Comparison of ENCODE assay signal across 19 cellular contexts in genomic region chr13:105665284-105665683, GRCh38.
DNase-seq lines count a peak whose midpoint lies in the region; ATAC-seq, FAIRE-seq and TF ChIP-seq lines count a peak whose summit lies in the region.
"Had no signal": no experiment of that assay in that cellular context is flagged by ENCODE, and none has a peak within 500 bp of the region (broad histone marks: within the 10 kb centered on the region; RNA-seq: fewer than 3 reads in every experiment).

No MANE protein-coding gene starts in this region.

- H2BK15ac ChIP-seq in H1 (ENCODE audit: low read length), result no peak overlapping the region

- H3K9ac ChIP-seq in H1 (replicated peaks in 1 of 4; ENCODE audit: extremely low read depth in 1 of 4, low read depth in 3 of 4, low read length in 3 of 4) (no peak overlapping the region), trophoblast cell (ENCODE audit: low read length) (no peak overlapping the region)

- H3K36me3 ChIP-seq in H1 (ENCODE audit: control insufficient read depth in 2 of 4, insufficient read depth in 4 of 4, low read length in 3 of 4) (no peaks in the 10 kb centered on the region), trophoblast cell (ENCODE audit: control insufficient read depth in 1 of 2, insufficient read depth in 2 of 2, low read length in 2 of 2) (no peaks in the 10 kb centered on the region)

- H4K8ac ChIP-seq in H1 (ENCODE audit: extremely low read depth, insufficient read depth, low read length) (no peak overlapping the region), trophoblast cell (ENCODE audit: low read depth, low read length) (no peak overlapping the region)

- no peak overlapping the region for H2BK120ac ChIP-seq in H1 (replicated peaks; ENCODE audit: low read depth, low read length)
- no peak overlapping the region for H2BK120ac ChIP-seq in trophoblast cell (ENCODE audit: insufficient read depth, low read length, poor library complexity)

- no peak overlapping the region for H2BK12ac ChIP-seq in H1 (ENCODE audit: low read depth, low read length)
- no peak overlapping the region for H2BK12ac ChIP-seq in trophoblast cell (ENCODE audit: low read length)

- H2BK5ac ChIP-seq in H1 (ENCODE audit: low read depth, low read length) (no peak overlapping the region), trophoblast cell (ENCODE audit: low read depth, low read length, poor library complexity) (no peak overlapping the region)

- H3K56ac ChIP-seq in H1 (replicated peaks; ENCODE audit: insufficient read length, low read depth, low read length), result no peak overlapping the region

- no peaks in the 10 kb centered on the region for H4K20me1 ChIP-seq in H1 (replicated peaks in 1 of 2; ENCODE audit: control insufficient read depth in 1 of 2, insufficient read depth in 2 of 2, low read length in 2 of 2)

- H3K79me2 ChIP-seq in H1 (ENCODE audit: control insufficient read depth in 1 of 2, insufficient read depth in 2 of 2, low read length in 2 of 2) (no peaks in the 10 kb centered on the region), trophoblast cell (ENCODE audit: control insufficient read depth, insufficient read depth, low read length, poor library complexity) (no peaks in the 10 kb centered on the region)

- no peaks in the 10 kb centered on the region for H3K27me3 ChIP-seq in H1 (replicated peaks in 1 of 4; ENCODE audit: control insufficient read depth in 3 of 4, extremely low read depth in 1 of 4, insufficient read depth in 3 of 4, low read length in 3 of 4)
- H3K27me3 ChIP-seq in trophoblast cell (ENCODE audit: insufficient read depth, low read length), result no peaks in the 10 kb centered on the region

- TF ChIP-seq POLR2A in H1 (IDR thresholded peaks at IDR 0.05; ENCODE audit: control extremely low read depth in 1 of 2, low read depth in 2 of 2, low read length in 2 of 2), result no peak

- no peak for ATAC-seq in HG02798 (IDR thresholded peaks at IDR 0.05; ENCODE audit: poor library complexity, unreplicated experiment)
- ATAC-seq in stimulated activated memory B cell treated with anti-CD40 and anti-IgM and Interleukin-4, amounts not matched to agents 10 μg/mL and 1 μg/mL and 100 μg/mL, for 72 hours, result no peak
- ATAC-seq: K562 had no signal

- H3K4me3 Mint-ChIP-seq in stimulated activated memory B cell treated with anti-CD40 and anti-IgM and Interleukin-4, amounts not matched to agents 10 μg/mL and 1 μg/mL and 100 μg/mL, for 72 hours, result no peak overlapping the region
- H3K4me3 Mint-ChIP-seq: B cell; T-helper 1 cell treated with Interleukin-12 subunit alpha and Interleukin-12 subunit beta and Interleukin-4 antibody, amounts not matched to agents 30 μg/mL and 1 μg/mL, for 36 hours had no signal

- no peak overlapping the region for H2BK20ac ChIP-seq in H1 (ENCODE audit: low read length)

- POLR2A ChIA-PET in H1 (lab: Charles Lee; ENCODE audit: partially characterized antibody), result no interaction called here

- H2AFZ ChIP-seq in H1 (ENCODE audit: low read length) (0 out of 2 replicates have a peak overlapping the region, but pooled peaks have one; percentile 70), trophoblast cell (ENCODE audit: insufficient read depth, low read length, poor library complexity) (no peak overlapping the region)

- no peak for FAIRE-seq in H1 (lab: Jason Lieb, UNC)
- FAIRE-seq: GM19239, islet of Langerhans, K562 had no signal

- no peak overlapping the region for H3K18ac ChIP-seq in H1 (ENCODE audit: extremely low read depth, low read length)
- H3K18ac ChIP-seq in trophoblast cell (ENCODE audit: low read length), result no peak overlapping the region

- no peaks in the 10 kb centered on the region for H3K36me3 Mint-ChIP-seq in stimulated activated memory B cell treated with anti-CD40 and anti-IgM and Interleukin-4, amounts not matched to agents 10 μg/mL and 1 μg/mL and 100 μg/mL, for 72 hours

- no peak overlapping the region for H3K27ac Mint-ChIP-seq in stimulated activated memory B cell treated with anti-CD40 and anti-IgM and Interleukin-4, amounts not matched to agents 10 μg/mL and 1 μg/mL and 100 μg/mL, for 72 hours
- H3K27ac Mint-ChIP-seq: activated T-helper 2 cell treated with anti-CD3 and anti-CD28 coated beads, Interferon-gamma antibody, Interleukin-2, Interleukin-4, amounts not matched to agents 10 μg/mL and 5 μg/mL and 100 μg/mL, durations not matched to agents 14 hours and 24 hours and 36 hours; B cell; T-helper 1 cell treated with Interleukin-12 subunit alpha and Interleukin-12 subunit beta and Interleukin-4 antibody, amounts not matched to agents 30 μg/mL and 1 μg/mL, for 36 hours had no signal

- no peak for TF ChIP-seq CTCF in H1 (IDR thresholded peaks at IDR 0.05; ENCODE audit: control extremely low read depth in 1 of 3, insufficient read depth in 1 of 3, low read depth in 1 of 3, low read length in 3 of 3)

- H3K4ac ChIP-seq in H1 (replicated peaks; ENCODE audit: insufficient read length, low read depth, low read length) (no peak overlapping the region), trophoblast cell (ENCODE audit: low read depth, low read length) (no peak overlapping the region)

- H4K5ac ChIP-seq in H1 (ENCODE audit: insufficient read length, low read depth, low read length), result no peak overlapping the region

- CTCF ChIA-PET in H1 (lab: Charles Lee; ENCODE audit: partially characterized antibody), result no interaction called here

- H3K14ac ChIP-seq in H1 (ENCODE audit: insufficient read length) (no peak overlapping the region), trophoblast cell (ENCODE audit: low read length) (no peak overlapping the region)

- no peaks in the 10 kb centered on the region for H3K9me3 Mint-ChIP-seq in stimulated activated memory B cell treated with anti-CD40 and anti-IgM and Interleukin-4, amounts not matched to agents 10 μg/mL and 1 μg/mL and 100 μg/mL, for 72 hours
- H3K9me3 Mint-ChIP-seq: activated T-helper 2 cell treated with anti-CD3 and anti-CD28 coated beads, Interferon-gamma antibody, Interleukin-2, Interleukin-4, amounts not matched to agents 10 μg/mL and 5 μg/mL and 100 μg/mL, durations not matched to agents 14 hours and 24 hours and 36 hours; T-helper 1 cell treated with Interleukin-12 subunit alpha and Interleukin-12 subunit beta and Interleukin-4 antibody, amounts not matched to agents 30 μg/mL and 1 μg/mL, for 36 hours had no signal

- H3K4me2 ChIP-seq in H1 (ENCODE audit: insufficient read depth in 1 of 2, low read depth in 2 of 2, low read length in 2 of 2) (no peak overlapping the region), trophoblast cell (ENCODE audit: low read length) (no peak overlapping the region)

- TF ChIP-seq RAD21 in H1 (IDR thresholded peaks at IDR 0.05 in 1 of 2, conservative IDR thresholded peaks at IDR 0.05 in 1 of 2; ENCODE audit: low read depth in 2 of 2, low read length in 2 of 2), result no peak

- H2AK5ac ChIP-seq in H1 (ENCODE audit: low read depth, low read length) (no peak overlapping the region), trophoblast cell (ENCODE audit: low read length) (no peak overlapping the region)

- H4K12ac ChIP-seq in trophoblast cell (ENCODE audit: low read depth, low read length), result no peak overlapping the region

- DNase-seq in EL (peak; percentile 65), RPMI7951 (ENCODE audit: low read depth) (peak; percentile 62), H1 (ENCODE audit: low read depth in 1 of 2, low spot score in 2 of 2) (no peak), trophoblast cell (peak; percentile 17 to 73), inferior parietal cortex (ENCODE audit: extremely low spot score) (no peak), NCI-H1048 (lab: John Stamatoyannopoulos, UW) (no peak)
- DNase-seq: activated CD4-positive, CD25-positive, alpha-beta regulatory T cell; amygdala; cortex of kidney; DMS53; SHP77 had no signal

- H3K27ac ChIP-seq in H1 (ENCODE audit: low read depth, low read length) (no peak overlapping the region), trophoblast cell (ENCODE audit: low read depth, low read length) (no peak overlapping the region)

- H3K9me3 ChIP-seq in H1 (ENCODE audit: insufficient read depth in 2 of 2, low read depth in 1 of 2, low read length in 1 of 2), result no peaks in the 10 kb centered on the region
- peaks cover under 1% of the 10 kb centered on the region for H3K9me3 ChIP-seq in trophoblast cell (ENCODE audit: insufficient read depth, low read depth, low read length)

- no peaks in the 10 kb centered on the region for H3K23me2 ChIP-seq in H1 (ENCODE audit: low read depth, low read length)

- H3K4me1 Mint-ChIP-seq in stimulated activated memory B cell treated with anti-CD40 and anti-IgM and Interleukin-4, amounts not matched to agents 10 μg/mL and 1 μg/mL and 100 μg/mL, for 72 hours, result no peaks in the 10 kb centered on the region
- H3K4me1 Mint-ChIP-seq: B cell had no signal

- H3K27me3 Mint-ChIP-seq in stimulated activated memory B cell treated with anti-CD40 and anti-IgM and Interleukin-4, amounts not matched to agents 10 μg/mL and 1 μg/mL and 100 μg/mL, for 72 hours, result no peaks in the 10 kb centered on the region
- H3K27me3 Mint-ChIP-seq: B cell had no signal

- no peak for TF ChIP-seq EP300 in H1 (IDR thresholded peaks at IDR 0.05; ENCODE audit: borderline replicate concordance in 1 of 2, low read depth in 2 of 2, low read length in 2 of 2)

- H3K23ac ChIP-seq in H1 (ENCODE audit: insufficient read length), result no peak overlapping the region
- H3K23ac ChIP-seq in trophoblast cell (ENCODE audit: low read length), result no peak overlapping the region

- H3K4me1 ChIP-seq in H1 (replicated peaks in 1 of 4; ENCODE audit: control insufficient read depth in 3 of 4, insufficient read depth in 4 of 4, low read length in 3 of 4) (no peaks in the 10 kb centered on the region), trophoblast cell (ENCODE audit: control insufficient read depth in 1 of 2, insufficient read depth in 2 of 2, low read length in 2 of 2) (no peaks in the 10 kb centered on the region)

- H3K4me3 ChIP-seq in H1 (ENCODE audit: extremely low read depth in 1 of 4, insufficient read depth in 2 of 4, low read depth in 3 of 4, low read length in 4 of 4) (no peak overlapping the region), trophoblast cell (ENCODE audit: low read depth, low read length) (no peak overlapping the region)
- H3K4me3 ChIP-seq: K562 had no signal

- H4K91ac ChIP-seq in H1 (replicated peaks; ENCODE audit: insufficient read length, low read length), result no peak overlapping the region
- no peak overlapping the region for H4K91ac ChIP-seq in trophoblast cell (ENCODE audit: low read depth, low read length)

- WGBS in H1 (ENCODE audit: extremely low coverage in 1 of 2, insufficient coverage in 1 of 2, insufficient read length in 1 of 2, insufficient replicate concordance in 2 of 2, low coverage in 1 of 2, low lambda C conversion rate in 2 of 2, missing lambda C conversion rate in 1 of 2), 2 experiments, result 100% methylated on average over 1 of the region's 1 CpG; no CpG with 5 or more reads in 1 of the 2 experiments
- no CpG with 5 or more reads among the region's 1 CpG for WGBS in trophoblast cell (ENCODE audit: extremely low coverage, insufficient coverage, insufficient read length)

- H3K79me1 ChIP-seq in H1 (ENCODE audit: low read depth, low read length) (no peaks in the 10 kb centered on the region), trophoblast cell (ENCODE audit: low read length) (no peaks in the 10 kb centered on the region)

TF ChIP-seq in H1, 55 proteins besides CTCF, POLR2A, EP300 and RAD21 (continues in another document):
- TF ChIP-seq KDM5A (IDR thresholded peaks at IDR 0.05; ENCODE audit: low read length), result no peak
- no peak for TF ChIP-seq HDAC6 (IDR thresholded peaks at IDR 0.05; ENCODE audit: low read depth, low read length)
- TF ChIP-seq GTF2F1 (IDR thresholded peaks at IDR 0.05; ENCODE audit: borderline replicate concordance, low read depth, low read length), result no peak

Comparison
In these comparisons a context has a peak if more than half of its experiments do, and no peak if none do; other contexts are left out.
1. DNase-seq: peak in EL (single experiment), RPMI7951 (single experiment) and trophoblast cell (2 of 2); none in H1 (0 of 2), inferior parietal cortex (single experiment) and NCI-H1048 (single experiment).